In the genomic region with DNA sequence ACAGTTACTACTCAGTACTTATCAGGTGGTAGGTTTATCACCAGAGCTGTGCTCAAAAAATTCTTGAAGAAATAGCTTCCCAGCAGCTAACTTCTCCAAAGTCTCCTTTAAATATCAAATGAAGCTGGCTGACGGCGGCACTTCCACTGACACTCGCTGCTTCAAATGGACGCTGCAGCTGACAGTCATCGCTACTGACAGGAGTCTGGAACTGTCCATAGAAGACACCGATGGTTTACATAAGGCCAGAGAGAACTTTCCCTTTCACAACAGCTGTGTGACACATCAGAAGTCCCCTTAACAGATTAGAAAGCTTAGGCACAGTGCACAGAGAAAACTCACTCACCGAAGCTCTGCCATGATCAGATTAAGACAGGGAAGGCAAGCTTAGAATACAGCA, we compare ENCODE assay signal across 17 cellular contexts.
A peak's percentile ranks its signal among the peaks of the same experiment; 100 is the strongest.
DNase-seq lines count a peak whose midpoint lies in the region; ATAC-seq and TF ChIP-seq lines count a peak whose summit lies in the region.
"Had no signal": no experiment of that assay in that cellular context is flagged by ENCODE, and none has a peak within 500 bp of the region (broad histone marks: within the 10 kb centered on the region; RNA-seq: fewer than 3 reads in every experiment).

No MANE protein-coding gene starts in this region.

- ATAC-seq in gastrocnemius medialis = peak; percentile 76 to 96
- ATAC-seq in HG03378 (IDR thresholded peaks at IDR 0.05; ENCODE audit: unreplicated experiment) = no peak
- ATAC-seq: SK-N-SH treated with all-trans-retinoic acid at 6 μM for 48 hours had no signal

- WGBS in GM23248 (ENCODE audit: low coverage in 1 of 2, low lambda C conversion rate in 2 of 2, missing lambda C conversion rate in 2 of 2), 2 experiments = 52 to 53% methylated on average over 7 of the region's 7 CpGs

- H3K4me1 ChIP-seq in GM23248 (ENCODE audit: insufficient read depth) (peaks cover 26% of the 10 kb centered on the region), gastrocnemius medialis (no peaks in the 10 kb centered on the region)
- H3K4me1 ChIP-seq: BLaER1 treated with 17β-estradiol and CSF1 and Interleukin-3, amounts not matched to agents 10 nM and 100 nM had no signal

- no peak overlapping the region for H2AFZ ChIP-seq in GM23248
- H2AFZ ChIP-seq: PC-9 had no signal

- H3K4me3 ChIP-seq in GM23248 (no peak overlapping the region), gastrocnemius medialis (no peak overlapping the region)
- H3K4me3 ChIP-seq: BLaER1 treated with 17β-estradiol and CSF1 and Interleukin-3, amounts not matched to agents 10 nM and 100 nM; PC-9 had no signal

- H4K20me1 ChIP-seq in GM23248 (ENCODE audit: insufficient read depth) = no peaks in the 10 kb centered on the region
- H4K20me1 ChIP-seq: BLaER1 treated with 17β-estradiol and CSF1 and Interleukin-3, amounts not matched to agents 10 nM and 100 nM had no signal

- H3K9me2 ChIP-seq in GM23248 (ENCODE audit: insufficient read depth) = no peaks in the 10 kb centered on the region

- H3F3A ChIP-seq in GM23248 (ENCODE audit: insufficient read depth) = peaks cover 14% of the 10 kb centered on the region

- intact Hi-C loops in gastrocnemius medialis (cut with DNase I; ENCODE audit: low total_unique reads) = no loop called here

- H3K27ac ChIP-seq in GM23248 (no peak overlapping the region), gastrocnemius medialis (peak overlapping the region in 3 of 4 donors; percentile 30 to 68 (median 60))
- H3K27ac ChIP-seq: BLaER1 treated with 17β-estradiol and CSF1 and Interleukin-3, amounts not matched to agents 10 nM and 100 nM; PC-9; RWPE1 had no signal

- H3K27me3 ChIP-seq in GM23248 (replicated peaks; ENCODE audit: insufficient read depth) (no peaks in the 10 kb centered on the region), gastrocnemius medialis (no peaks in the 10 kb centered on the region)
- H3K27me3 ChIP-seq: BLaER1 treated with 17β-estradiol and CSF1 and Interleukin-3, amounts not matched to agents 10 nM and 100 nM had no signal

- peak in 1 of 2 donors; percentile 30 for TF ChIP-seq POLR2A in gastrocnemius medialis (IDR thresholded peaks at IDR 0.05)

- DNase-seq in GM23248 = peak; percentile 8
- DNase-seq in NCI-H82 treated with DMSO at 0.1 percent for 48 hours (lab: John Stamatoyannopoulos, UW; ENCODE audit: unreplicated experiment) = peak; percentile 52
- DNase-seq in fibroblast of gingiva (ENCODE audit: low read depth) = peak; percentile 36
- DNase-seq in gastrocnemius medialis = peak in 1 of 2 donors; percentile 52
- no peak for DNase-seq in stimulated activated naive CD4-positive, alpha-beta T cell (lab: John Stamatoyannopoulos, UW)
- DNase-seq in COLO668 (lab: John Stamatoyannopoulos, UW; ENCODE audit: unreplicated experiment) = no peak
- DNase-seq: CD4-positive, alpha-beta memory T cell; Karpas-422; NCI-H1694; NCI-H2081 treated with DMSO at 0.1 percent for 48 hours; NCI-H2171 treated with DMSO at 0.1 percent for 48 hours; NCI-H524 treated with DMSO at 0.1 percent for 48 hours; PC-9 had no signal

- H3K9me3 ChIP-seq in GM23248 (ENCODE audit: low read depth) (no peaks in the 10 kb centered on the region), gastrocnemius medialis (no peaks in the 10 kb centered on the region)
- H3K9me3 ChIP-seq: BLaER1 treated with 17β-estradiol and CSF1 and Interleukin-3, amounts not matched to agents 10 nM and 100 nM had no signal

- in situ Hi-C loops in GM23248 (cut with MboI) (no loop called here), gastrocnemius medialis (cut with MboI; ENCODE audit: low sequenced_read_pairs in 4 of 4) (no loop called here)

- H3K36me3 ChIP-seq in GM23248 (ENCODE audit: low read depth) (no peaks in the 10 kb centered on the region), gastrocnemius medialis (no peaks in the 10 kb centered on the region)
- H3K36me3 ChIP-seq: BLaER1 treated with 17β-estradiol and CSF1 and Interleukin-3, amounts not matched to agents 10 nM and 100 nM had no signal

- H3K79me2 ChIP-seq in GM23248 (ENCODE audit: insufficient read depth) = no peaks in the 10 kb centered on the region

- no peak for TF ChIP-seq CTCF in gastrocnemius medialis (IDR thresholded peaks at IDR 0.05 in 4 of 5, conservative IDR thresholded peaks at IDR 0.05 in 1 of 5)

- no peak overlapping the region for H3K9ac ChIP-seq in GM23248
- H3K9ac ChIP-seq: BLaER1 treated with 17β-estradiol and CSF1 and Interleukin-3, amounts not matched to agents 10 nM and 100 nM had no signal

- no peak overlapping the region for H3K4me2 ChIP-seq in GM23248 (ENCODE audit: unreplicated experiment)
- H3K4me2 ChIP-seq: BLaER1 treated with 17β-estradiol and CSF1 and Interleukin-3, amounts not matched to agents 10 nM and 100 nM; PC-9 had no signal

Comparison
In these comparisons a context has a peak if more than half of its experiments do, and no peak if none do; other contexts are left out.
1. DNase-seq: peak in GM23248 (single experiment), NCI-H82 treated with DMSO at 0.1 percent for 48 hours (single experiment) and fibroblast of gingiva (single experiment); none in stimulated activated naive CD4-positive, alpha-beta T cell (0 of 6) and COLO668 (single experiment).